Comparison of ENCODE assay signal across 29 cellular contexts in the genomic region with DNA sequence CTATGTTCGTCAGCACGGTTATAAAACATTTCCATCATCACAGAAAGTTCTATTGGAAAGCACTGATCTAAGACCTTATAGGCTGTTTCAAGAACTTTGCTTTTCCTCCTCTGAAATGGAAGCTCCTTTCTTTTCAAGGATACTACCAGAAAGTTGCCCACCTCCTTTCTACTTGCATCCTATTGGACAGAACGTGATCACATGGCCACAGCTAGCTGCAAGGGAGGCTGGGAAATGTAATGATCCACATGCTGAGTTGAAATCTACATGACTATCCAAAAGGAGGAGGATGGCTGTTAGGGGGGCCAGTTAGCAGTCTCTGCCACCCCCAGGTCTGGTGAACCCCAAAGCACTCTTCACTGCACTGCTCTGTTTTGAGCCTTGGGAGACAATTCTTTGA. TPM values are rescaled to one million over a fixed set of nuclear protein-coding genes. Genes with fewer than 3 reads are reported as not detected.
"Had no signal": no experiment of that assay in that cellular context is flagged by ENCODE, and none has a peak within 500 bp of the region (broad histone marks: within the 10 kb centered on the region; RNA-seq: fewer than 3 reads in every experiment).

No MANE protein-coding gene starts in this region.

- ATAC-seq: effector memory CD8-positive, alpha-beta T cell; gastrocnemius medialis; heart right ventricle; left lobe of liver; naive thymus-derived CD4-positive, alpha-beta T cell; stimulated activated naive B cell treated with anti-CD40 and anti-IgM and Interleukin-4, amounts not matched to agents 10 μg/mL and 1 μg/mL and 100 μg/mL, for 72 hours; stimulated activated naive CD8-positive, alpha-beta T cell treated with anti-CD3 and anti-CD28 coated beads, Interleukin-15, amount 100 ng/mL, for 72 hours had no signal

- H3K9ac ChIP-seq: parathyroid adenoma had no signal

- H3K79me2 ChIP-seq: parathyroid adenoma had no signal

- H2AFZ ChIP-seq: parathyroid adenoma had no signal

- FAIRE-seq: colon, islet of Langerhans had no signal

- H3K27ac ChIP-seq: esophagus muscularis mucosa, heart right ventricle, parathyroid adenoma, prostate gland, sigmoid colon, skin epidermis, testis, tibial nerve had no signal

- H3K36me3 ChIP-seq: prostate gland had no signal

- H3K4me1 ChIP-seq: parathyroid adenoma, prostate gland, sigmoid colon, testis had no signal

- DNase-seq: effector memory CD8-positive, alpha-beta T cell; gastrocnemius medialis; heart right ventricle; hypothalamus; mammary epithelial cell; naive thymus-derived CD4-positive, alpha-beta T cell; nephron progenitor cell; sigmoid colon; stimulated activated CD4-positive, alpha-beta T cell treated with anti-CD3 and anti-CD28 coated beads, Interleukin-2, amount 100 ng/mL, for 24 hours; stimulated activated CD4-positive, alpha-beta T cell treated with anti-CD3 and anti-CD28 coated beads, Interleukin-4, amount 100 ng/mL, for 4 hours; stimulated activated naive B cell treated with anti-CD40 and anti-IgM and Interleukin-4, amounts not matched to agents 10 μg/mL and 1 μg/mL and 100 μg/mL, for 72 hours; stimulated activated naive CD8-positive, alpha-beta T cell treated with anti-CD3 and anti-CD28 coated beads, Interleukin-15, amount 100 ng/mL, for 72 hours; testis had no signal

- H3K27me3 ChIP-seq: esophagus muscularis mucosa, gastrocnemius medialis, heart right ventricle, sigmoid colon, testis, tibial nerve had no signal

- H3K4me3 ChIP-seq: esophagus muscularis mucosa, gastrocnemius medialis, heart right ventricle, prostate gland, sigmoid colon, skin epidermis, testis, tibial nerve had no signal

- H3K9me3 ChIP-seq: prostate gland, testis had no signal

RNA-seq across cellular contexts. Expression of a gene that starts 3.3 kb away (rescaled TPM):
- total RNA-seq: fibroblast of villous mesenchyme; gastrocnemius medialis; heart right ventricle; left lobe of liver; mammary epithelial cell; mesenteric fat pad; mononuclear cell; naive thymus-derived CD4-positive, alpha-beta T cell; omental fat pad; prostate gland; renal cortical epithelial cell; sigmoid colon; subcutaneous adipose tissue; testis; tibial nerve; urinary bladder had no signal
- polyA plus RNA-seq: heart right ventricle, mammary epithelial cell, urinary bladder had no signal

RNA-seq across cellular contexts. Expression of a gene that starts 12.1 kb away (rescaled TPM):
- total RNA-seq: esophagus muscularis mucosa; fibroblast of villous mesenchyme; gastrocnemius medialis; left lobe of liver; lower leg skin; mammary epithelial cell; mesenteric fat pad; mononuclear cell; naive thymus-derived CD4-positive, alpha-beta T cell; prostate gland; renal cortical epithelial cell; sigmoid colon; subcutaneous adipose tissue; urinary bladder had no signal
- polyA plus RNA-seq: heart right ventricle; naive thymus-derived CD4-positive, alpha-beta T cell; urinary bladder had no signal
